Comparison of ENCODE assay signal across 1 cellular context in the genomic region with DNA sequence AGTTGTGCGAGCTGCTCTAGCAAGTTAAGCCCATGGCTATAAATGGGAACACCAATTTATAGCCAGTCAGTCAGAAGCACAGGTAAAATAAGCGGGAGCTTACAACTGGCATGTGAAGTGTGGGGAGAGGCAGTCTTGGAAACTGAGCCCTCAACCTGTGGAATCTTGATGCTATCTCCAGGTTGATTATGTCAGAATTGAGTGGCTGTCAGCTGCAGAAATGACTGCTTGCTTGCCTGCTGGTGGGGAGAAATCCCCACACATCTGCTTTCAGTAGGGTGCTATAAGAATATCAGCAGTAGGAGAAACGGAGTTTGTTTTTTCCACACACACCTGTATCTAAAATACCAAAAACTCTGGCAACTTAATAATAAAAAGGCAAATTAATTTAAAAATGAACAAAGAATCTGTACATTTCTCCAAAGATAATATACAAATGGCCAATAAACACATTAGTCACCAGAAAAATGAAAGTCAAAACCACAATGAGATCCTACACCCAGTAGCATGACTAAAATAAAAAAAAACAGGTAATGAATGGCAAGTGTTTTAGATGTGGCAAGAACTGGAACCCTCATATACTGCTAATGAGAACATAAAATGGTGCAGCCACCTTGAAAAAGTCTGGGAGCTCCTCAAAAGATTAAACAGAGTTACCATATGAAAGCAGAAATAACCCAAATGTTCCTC.
TF ChIP-seq lines count a peak whose summit lies in the region.

No MANE protein-coding gene starts in this region.

TF ChIP-seq in HCT116, 20 proteins besides CTCF, POLR2A, EP300 and RAD21:
- TF ChIP-seq FOSL1 (IDR thresholded peaks at IDR 0.05; ENCODE audit: low read depth) = peak; percentile 14; the same call in 1 of the 2 replicates
- TF ChIP-seq, protein P1, sequence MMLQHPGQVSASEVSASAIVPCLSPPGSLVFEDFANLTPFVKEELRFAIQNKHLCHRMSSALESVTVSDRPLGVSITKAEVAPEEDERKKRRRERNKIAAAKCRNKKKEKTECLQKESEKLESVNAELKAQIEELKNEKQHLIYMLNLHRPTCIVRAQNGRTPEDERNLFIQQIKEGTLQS (IDR thresholded peaks at IDR 0.05) = no peak
- TF ChIP-seq TCF7L2 (IDR thresholded peaks at IDR 0.05; ENCODE audit: borderline replicate concordance, extremely low read depth, insufficient read depth, insufficient read length) = no peak
- TF ChIP-seq JUND (IDR thresholded peaks at IDR 0.05) = no peak
- 0 out of 2 replicates have a peak, but pooled peaks have one; percentile 14 for TF ChIP-seq SP1 (IDR thresholded peaks at IDR 0.05; ENCODE audit: low read depth)
- no peak for TF ChIP-seq YY1 (IDR thresholded peaks at IDR 0.05; ENCODE audit: extremely low read depth, insufficient replicate concordance, low read depth, low read length)
